Comparison of ENCODE assay signal across 17 cellular contexts in genomic region chr6:155317186-155317585, GRCh38. TPM values are rescaled to one million over a fixed set of nuclear protein-coding genes. Genes with fewer than 3 reads are reported as not detected.
DNase-seq lines count a peak whose midpoint lies in the region; ATAC-seq, FAIRE-seq and TF ChIP-seq lines count a peak whose summit lies in the region.
"Had no signal": no experiment of that assay in that cellular context is flagged by ENCODE, and none has a peak within 500 bp of the region (broad histone marks: within the 10 kb centered on the region; RNA-seq: fewer than 3 reads in every experiment).

No MANE protein-coding gene starts in this region.

- no peak overlapping the region for H3K27ac Mint-ChIP-seq in MCF 10A (ENCODE audit: low read depth, unreplicated experiment)

- H3K36me3 ChIP-seq in breast epithelium (no peaks in the 10 kb centered on the region), OCI-LY7 (ENCODE audit: insufficient read depth, low read length) (peaks cover 6% of the 10 kb centered on the region), thoracic aorta (no peaks in the 10 kb centered on the region), testis (ENCODE audit: low read depth, missing control alignments) (no peaks in the 10 kb centered on the region)
- H3K36me3 ChIP-seq: MG63, neutrophil, vagina had no signal

- H3K4me3 Mint-ChIP-seq in MCF 10A (ENCODE audit: unreplicated experiment), result no peak overlapping the region

- H2AFZ ChIP-seq in OCI-LY7 (ENCODE audit: low read length), result peak overlapping the region; percentile 43; the same call in 1 of the 2 replicates

- WGBS in testis, 2 donors, result 88 to 96% methylated on average over 1 of the region's 1 CpG

- H3K27me3 ChIP-seq in breast epithelium, result no peaks in the 10 kb centered on the region
- no peaks in the 10 kb centered on the region for H3K27me3 ChIP-seq in thoracic aorta (replicated peaks; ENCODE audit: insufficient read depth)
- no peaks in the 10 kb centered on the region for H3K27me3 ChIP-seq in testis
- H3K27me3 ChIP-seq: MG63, neutrophil, vagina had no signal

- BruUV-seq in MCF 10A (replicated peaks; lab: Mats Ljungman, UMichigan) (no TSS peak), OCI-LY7 (replicated peaks; lab: Mats Ljungman, UMichigan) (no TSS peak)

- no peaks in the 10 kb centered on the region for H3K27me3 Mint-ChIP-seq in MCF 10A (ENCODE audit: insufficient read depth, unreplicated experiment)

- DNase-seq in MCF 10A (ENCODE audit: unreplicated experiment), result peak; percentile 8
- no peak for DNase-seq in breast epithelium (ENCODE audit: low spot score in 2 of 2)
- DNase-seq in OCI-LY7 (ENCODE audit: low spot score), result peak; percentile 27
- no peak for DNase-seq in thoracic aorta (ENCODE audit: low spot score)
- DNase-seq in NCI-H187 (lab: John Stamatoyannopoulos, UW), result no peak
- no peak for DNase-seq in testis
- DNase-seq: activated CD4-positive, alpha-beta T cell treated with anti-CD3 and anti-CD28 coated beads, Interleukin-2, amount 50 U/mL, for 4 hours; activated gamma-delta T cell; foreskin melanocyte; left colon; MG63; NK-92 treated with Interleukin-12 subunit alpha and Interleukin-12 subunit beta, amount 100 ng/mL, for 24 hours had no signal

- H3K4me3 ChIP-seq in breast epithelium (no peak overlapping the region), OCI-LY7 (ENCODE audit: low read depth, low read length, poor library complexity, severe bottlenecking) (no peak overlapping the region), thoracic aorta (no peak overlapping the region), testis (no peak overlapping the region)
- H3K4me3 ChIP-seq: MG63, vagina had no signal

- no peaks in the 10 kb centered on the region for H3K9me3 Mint-ChIP-seq in MCF 10A (ENCODE audit: unreplicated experiment)

- no peak overlapping the region for H3K4me2 ChIP-seq in OCI-LY7 (ENCODE audit: low read length)

- no peaks in the 10 kb centered on the region for H3K9me2 ChIP-seq in OCI-LY7 (ENCODE audit: insufficient read depth, low read length)

- no peaks in the 10 kb centered on the region for H4K20me1 ChIP-seq in OCI-LY7 (ENCODE audit: insufficient read depth, low read length)

- no peaks in the 10 kb centered on the region for H3K9me3 ChIP-seq in breast epithelium
- no peaks in the 10 kb centered on the region for H3K9me3 ChIP-seq in OCI-LY7 (ENCODE audit: low read length)
- H3K9me3 ChIP-seq in thoracic aorta, result no peaks in the 10 kb centered on the region
- H3K9me3 ChIP-seq in testis, result no peaks in the 10 kb centered on the region
- H3K9me3 ChIP-seq: MG63, neutrophil, vagina had no signal

- POLR2A ChIA-PET in MCF 10A (lab: Yijun Ruan, JAX) (interaction anchor here (0.6 to 1.6 kb wide), 7 partner anchors 10 to 1832 kb away, joined by 3 to 7 read pairs (median 3); no protein-coding TSS in a partner anchor), OCI-LY7 (lab: Charles Lee) (interaction anchor here (0.5 to 2.8 kb wide), 9 partner anchors 8 to 1079 kb away, joined by 3 to 13 read pairs (median 5); no protein-coding TSS in a partner anchor)

- CTCF ChIA-PET in MCF 10A (lab: Yijun Ruan, JAX) (interaction anchor here (0.6 to 3.5 kb wide), 6 partner anchors 11 to 733 kb away, joined by 3 to 19 read pairs (median 4); no protein-coding TSS in a partner anchor), OCI-LY7 (lab: Charles Lee; ENCODE audit: unreplicated experiment) (no interaction called here)

- intact Hi-C loops in MCF 10A (cut with micrococcal nuclease), result loop anchor here (5.0 kb wide), 2 partner anchors 1370 to 1465 kb away; no protein-coding TSS in a partner anchor
- intact Hi-C loops in breast epithelium (cut with DNase I; ENCODE audit: low total_unique reads), result no loop called here
- intact Hi-C loops in OCI-LY7 (cut with micrococcal nuclease; ENCODE audit: unreplicated experiment), result loop anchor here (10.0 kb wide), 1 partner anchor 1378 kb away; no protein-coding TSS in a partner anchor
- intact Hi-C loops in testis (cut with DNase I; ENCODE audit: low total_unique reads), result no loop called here

- ATAC-seq in thoracic aorta (ENCODE audit: insufficient number of reproducible peaks, low FRiP score, low read depth) (no peak), GM21360 (IDR thresholded peaks at IDR 0.05; ENCODE audit: unreplicated experiment) (no peak)
- ATAC-seq: left colon had no signal

- peaks cover 19% of the 10 kb centered on the region; the same call in 1 of the 2 replicates for H3K79me2 ChIP-seq in OCI-LY7 (ENCODE audit: insufficient read depth, low read depth, low read length)

- no peaks in the 10 kb centered on the region for H3K4me1 ChIP-seq in breast epithelium
- peaks cover 33% of the 10 kb centered on the region for H3K4me1 ChIP-seq in OCI-LY7 (ENCODE audit: insufficient read depth, low read length, poor library complexity, severe bottlenecking)
- H3K4me1 ChIP-seq in thoracic aorta (ENCODE audit: control insufficient read depth in 1 of 2, low read depth in 2 of 2), result peaks cover 0 to 6% of the 10 kb centered on the region in 2 donors
- H3K4me1 ChIP-seq in testis, result peaks cover 11% of the 10 kb centered on the region
- H3K4me1 ChIP-seq: vagina had no signal

- H3K36me3 Mint-ChIP-seq in MCF 10A (ENCODE audit: insufficient read depth, unreplicated experiment), result no peaks in the 10 kb centered on the region

- TF ChIP-seq POLR2A in breast epithelium (IDR thresholded peaks at IDR 0.05), result no peak
- no peak for TF ChIP-seq POLR2A in testis (IDR thresholded peaks at IDR 0.05)

- H3K4me1 Mint-ChIP-seq in MCF 10A (ENCODE audit: insufficient read depth, unreplicated experiment), result no peaks in the 10 kb centered on the region

- H3K27ac ChIP-seq in breast epithelium, result no peak overlapping the region
- no peak overlapping the region for H3K27ac ChIP-seq in OCI-LY7 (ENCODE audit: low read depth, low read length, poor library complexity, severe bottlenecking)
- no peak overlapping the region for H3K27ac ChIP-seq in thoracic aorta
- H3K27ac ChIP-seq in testis, result no peak overlapping the region
- H3K27ac ChIP-seq: neutrophil, vagina had no signal

- TF ChIP-seq CTCF in MCF 10A (IDR thresholded peaks at IDR 0.05; ENCODE audit: unreplicated experiment), result no peak
- no peak for TF ChIP-seq CTCF in breast epithelium (IDR thresholded peaks at IDR 0.05)
- peak; percentile 55; the same call in 1 of the 2 replicates for TF ChIP-seq CTCF in OCI-LY7 (conservative IDR thresholded peaks at IDR 0.05; ENCODE audit: low read length)
- TF ChIP-seq CTCF in thoracic aorta (IDR thresholded peaks at IDR 0.05), result peak; percentile 22
- TF ChIP-seq CTCF in testis (IDR thresholded peaks at IDR 0.05), result no peak

- FAIRE-seq in endometrium (lab: Jason Lieb, UNC), result peak; percentile 72
- FAIRE-seq: colon had no signal

RNA-seq across cellular contexts. Expression of gene TFB1M, which starts 2.9 kb away (rescaled TPM):
- 26.8 and 31.0 TPM in 2 replicates for total RNA-seq in MCF 10A (2022)
- 10 to 100 TPM in 2 of 3 donors, 1 to 10 TPM in 1; 9.9 to 28.5 (median 18.4) TPM for total RNA-seq in breast epithelium
- total RNA-seq in OCI-LY7 (2014; rRNA removed; shearing (Covaris generic)), result 33.0 and 34.8 TPM in 2 replicates
- 52.8 and 62.8 TPM in 2 replicates for total RNA-seq in OCI-LY7 (2022)
- 10 to 100 TPM in 1 of 2 donors, 1 to 10 TPM in 1; 6.6 to 11.0 TPM for total RNA-seq in thoracic aorta
- 10 to 100 TPM; 32.2 to 47.1 TPM for total RNA-seq in testis
- 36.1 TPM for polyA plus RNA-seq in testis (ENCODE audit: insufficient read depth, low read depth, low replicate concordance)

RNA-seq across cellular contexts. Expression of gene CLDN20, which starts 53.4 kb away (rescaled TPM):
- not detected in 2 replicates for total RNA-seq in MCF 10A (2022)
- total RNA-seq in breast epithelium, result not detected
- not detected in 2 replicates for total RNA-seq in OCI-LY7 (2014; rRNA removed; shearing (Covaris generic))
- total RNA-seq in OCI-LY7 (2022), result not detected in 2 replicates
- not detected for total RNA-seq in thoracic aorta
- total RNA-seq in testis, result not detected
- 0.26 TPM for polyA plus RNA-seq in testis (ENCODE audit: insufficient read depth, low read depth, low replicate concordance)
- total RNA-seq: left colon, vagina had no signal

Comparison
In these comparisons a context has a peak if more than half of its experiments do, and no peak if none do; other contexts are left out.
1. DNase-seq: peak in MCF 10A (single experiment) and OCI-LY7 (single experiment); none in breast epithelium (0 of 2), thoracic aorta (single experiment), NCI-H187 (0 of 2) and testis (single experiment).
2. intact Hi-C loops: an anchor here in MCF 10A (5.0 kb wide) and OCI-LY7 (10.0 kb wide); none called in breast epithelium and testis.
3. CTCF ChIP-seq: peak in OCI-LY7 (single experiment) and thoracic aorta (single experiment); none in MCF 10A (single experiment), breast epithelium (0 of 3) and testis (0 of 3).